Comparison of ENCODE assay signal across 8 cellular contexts in the genomic region with DNA sequence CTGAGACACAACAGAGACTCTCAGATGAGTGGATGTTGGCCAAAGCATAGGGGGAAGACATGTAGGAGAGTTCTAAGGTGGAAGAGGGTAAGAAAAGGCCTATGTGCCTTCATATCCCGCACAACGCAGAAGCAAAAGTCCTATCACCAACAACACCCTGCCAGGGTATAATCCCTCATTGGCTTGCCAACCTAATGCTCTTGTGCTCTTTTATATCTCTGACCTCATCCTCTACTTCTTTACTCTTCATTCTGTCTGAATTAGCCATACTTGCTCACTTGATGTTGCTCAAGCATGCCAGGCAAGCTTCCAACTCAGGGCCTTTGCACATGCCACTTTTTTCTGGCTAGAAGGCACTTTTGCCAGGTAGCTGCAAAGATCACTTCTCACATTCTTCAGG.
"Had no signal": no experiment of that assay in that cellular context is flagged by ENCODE, and none has a peak within 500 bp of the region (broad histone marks: within the 10 kb centered on the region; RNA-seq: fewer than 3 reads in every experiment).

No MANE protein-coding gene starts in this region.

- ATAC-seq: GM23338, HCT116 had no signal

- H3K4me3 Mint-ChIP-seq: GM23338, H9, HFFc6 had no signal

- H3K9me3 ChIP-seq: HAP-1 had no signal

- H3K27ac Mint-ChIP-seq: GM23338, H9, HFFc6 had no signal

- H2AFZ ChIP-seq: GM23338 had no signal

- DNase-seq: GOT3, H7, H9, HCEC 1CT, HFFc6 had no signal

- H3K4me2 ChIP-seq: GM23338 had no signal

- H3K4me3 ChIP-seq: GM23338, HAP-1 had no signal

- H3K36me3 ChIP-seq: HAP-1 had no signal

- H3K9me3 Mint-ChIP-seq: HFFc6 had no signal

- H3K4me1 Mint-ChIP-seq: H9 had no signal
